ENCODE assay signal across 10 cellular contexts in the genomic region with DNA sequence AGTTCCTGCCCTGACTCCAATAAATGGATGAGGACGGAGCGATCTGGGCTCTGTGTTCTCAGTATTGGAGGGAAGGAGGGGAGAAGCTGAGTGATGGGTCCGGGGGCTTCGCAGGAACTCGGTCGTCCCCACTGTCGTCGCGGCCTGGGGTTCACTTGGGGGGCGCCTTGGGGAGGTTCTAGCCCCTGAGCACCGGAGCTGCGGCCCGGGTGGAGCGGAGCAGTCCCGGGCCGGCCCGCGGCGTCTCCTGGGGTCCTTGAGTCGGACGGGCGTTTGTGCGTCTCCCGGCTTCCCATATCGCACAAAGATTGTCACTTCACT. TPM values are rescaled to one million over a fixed set of nuclear protein-coding genes. Genes with fewer than 3 reads are reported as not detected.
A peak's percentile ranks its signal among the peaks of the same experiment; 100 is the strongest.
DNase-seq lines count a peak whose midpoint lies in the region; ATAC-seq and TF ChIP-seq lines count a peak whose summit lies in the region.
"Had no signal": no experiment of that assay in that cellular context is flagged by ENCODE, and none has a peak within 500 bp of the region (broad histone marks: within the 10 kb centered on the region; RNA-seq: fewer than 3 reads in every experiment).

No MANE protein-coding gene starts in this region.

- H3K27me3 ChIP-seq in psoas muscle (ENCODE audit: insufficient read depth in 3 of 3, low read length in 2 of 3): peaks cover 0 to 64% (median 33%) of the 10 kb centered on the region in 3 donors

- H3K9me3 Mint-ChIP-seq in dendritic cell treated with granulocyte-macrophage colony-stimulating factor and Interleukin-4, amounts not matched to agents 40 ng/mL and 50 ng/mL, for 4 days: no peaks in the 10 kb centered on the region

- peak in 1 of 4 donors; percentile 21 for ATAC-seq in psoas muscle

- no peak for TF ChIP-seq CTCF in psoas muscle (IDR thresholded peaks at IDR 0.05)

- WGBS in psoas muscle, 3 donors: 1 to 2% (median 1%) methylated on average over 17 to 25 of the region's 25 CpGs

- DNase-seq in NCI-H1694 (lab: John Stamatoyannopoulos, UW): peak; percentile 18
- DNase-seq in NCI-H1694 treated with DMSO at 0.1 percent for 48 hours (lab: John Stamatoyannopoulos, UW): no peak
- DNase-seq in psoas muscle: no peak
- DNase-seq in COR-L47 (lab: John Stamatoyannopoulos, UW): no peak
- no peak for DNase-seq in stimulated activated CD4-positive, alpha-beta T cell treated with anti-CD3 and anti-CD28 coated beads, Interleukin-4, amount 100 ng/mL, for 24 hours
- DNase-seq: anterior cingulate cortex, GM23248, KBM-7 had no signal

- peak overlapping the region; percentile 67 for H3K4me3 Mint-ChIP-seq in dendritic cell treated with granulocyte-macrophage colony-stimulating factor and Interleukin-4, amounts not matched to agents 40 ng/mL and 50 ng/mL, for 4 days

- no peaks in the 10 kb centered on the region for H3K9me3 ChIP-seq in psoas muscle

- H3K36me3 ChIP-seq in psoas muscle (ENCODE audit: insufficient read depth in 1 of 2, low read depth in 1 of 2): no peaks in the 10 kb centered on the region

- H3K27me3 Mint-ChIP-seq in dendritic cell treated with granulocyte-macrophage colony-stimulating factor and Interleukin-4, amounts not matched to agents 40 ng/mL and 50 ng/mL, for 4 days: peaks cover 80% of the 10 kb centered on the region

- intact Hi-C loops in dendritic cell treated with granulocyte-macrophage colony-stimulating factor and Interleukin-4, amounts not matched to agents 40 ng/mL and 50 ng/mL, for 4 days (cut with micrococcal nuclease): no loop called here
- intact Hi-C loops in psoas muscle (cut with DNase I): no loop called here

- no peaks in the 10 kb centered on the region for H3K36me3 Mint-ChIP-seq in dendritic cell treated with granulocyte-macrophage colony-stimulating factor and Interleukin-4, amounts not matched to agents 40 ng/mL and 50 ng/mL, for 4 days (ENCODE audit: low read depth)

- H3K27ac Mint-ChIP-seq in dendritic cell treated with granulocyte-macrophage colony-stimulating factor and Interleukin-4, amounts not matched to agents 40 ng/mL and 50 ng/mL, for 4 days: no peak overlapping the region

- peaks cover 11% of the 10 kb centered on the region for H3K4me1 ChIP-seq in psoas muscle

- peaks cover 19% of the 10 kb centered on the region for H3K4me1 Mint-ChIP-seq in dendritic cell treated with granulocyte-macrophage colony-stimulating factor and Interleukin-4, amounts not matched to agents 40 ng/mL and 50 ng/mL, for 4 days (ENCODE audit: low read depth)

- peak overlapping the region; percentile 34 for H3K4me3 ChIP-seq in psoas muscle
- H3K4me3 ChIP-seq: GM23248 had no signal

- no peak overlapping the region for H3K27ac ChIP-seq in psoas muscle
- H3K27ac ChIP-seq: GM23248 had no signal

RNA-seq across cellular contexts. Expression of a gene that starts 0.6 kb away (rescaled TPM):
- total RNA-seq in psoas muscle: 1 to 10 TPM in 1 of 4 donors, not detected in 3; 2.9 TPM
- polyA plus RNA-seq in psoas muscle: not detected
- total RNA-seq: GM23248 had no signal
- polyA plus RNA-seq: GM23248 had no signal

RNA-seq across cellular contexts. Expression of a gene that starts 7.5 kb away (rescaled TPM):
- 1,000 to 10,000 TPM in 1 of 4 donors, 100 to 1,000 TPM in 1, 10 to 100 TPM in 2; 11.9 to 1,244 (median 122) TPM for total RNA-seq in psoas muscle
- 10 to 100 TPM; 18.5 to 24.9 (median 22.9) TPM for polyA plus RNA-seq in psoas muscle
- total RNA-seq: GM23248 had no signal
- polyA plus RNA-seq: GM23248 had no signal

RNA-seq across cellular contexts. Expression of a gene that starts 11.3 kb away (rescaled TPM):
- total RNA-seq in psoas muscle: 1,000 to 10,000 TPM in 1 of 4 donors, 100 to 1,000 TPM in 1, 10 to 100 TPM in 2; 22.5 to 1,513 (median 169) TPM
- 10 to 100 TPM in 1 of 3 donors, 1 to 10 TPM in 2; 6.1 to 10.3 (median 8.2) TPM for polyA plus RNA-seq in psoas muscle
- total RNA-seq: GM23248 had no signal
- polyA plus RNA-seq: GM23248 had no signal

RNA-seq across cellular contexts. Expression of a gene that starts 12.7 kb away (rescaled TPM):
- not detected for total RNA-seq in psoas muscle
- under 1 TPM; 0.05 to 0.12 (median 0.11) TPM for polyA plus RNA-seq in psoas muscle
- total RNA-seq: GM23248 had no signal
- polyA plus RNA-seq: GM23248 had no signal

RNA-seq across cellular contexts. Expression of a gene that starts 15.1 kb away (rescaled TPM):
- total RNA-seq in psoas muscle: under 1 TPM in 1 of 4 donors, not detected in 3; 0.58 TPM
- polyA plus RNA-seq in psoas muscle: not detected
- total RNA-seq: GM23248, subcutaneous adipose tissue had no signal
- polyA plus RNA-seq: GM23248 had no signal
